In genomic region chr16:16988963-16989362, GRCh38 we compare ENCODE assay signal across 21 cellular contexts.
"Had no signal": no experiment of that assay in that cellular context is flagged by ENCODE, and none has a peak within 500 bp of the region (broad histone marks: within the 10 kb centered on the region; RNA-seq: fewer than 3 reads in every experiment).

No MANE protein-coding gene starts in this region.

- H3K9me3 Mint-ChIP-seq: immature natural killer cell had no signal

- H3K79me2 ChIP-seq: parathyroid adenoma had no signal

- H3K27me3 Mint-ChIP-seq: activated naive CD8-positive, alpha-beta T cell; naive thymus-derived CD4-positive, alpha-beta T cell had no signal

- H3K27me3 ChIP-seq: neutrophil, right lobe of liver, tibial artery had no signal

- H3K4me3 ChIP-seq: left ventricle myocardium inferior, right lobe of liver, smooth muscle cell, tibial artery had no signal

- ATAC-seq: esophagus mucosa; naive thymus-derived CD4-positive, alpha-beta T cell; right lobe of liver had no signal

- H3K27ac ChIP-seq: left ventricle myocardium inferior, neutrophil, parathyroid adenoma, right lobe of liver, tibial artery, WERI-Rb-1 had no signal

- H2AFZ ChIP-seq: parathyroid adenoma had no signal

- H3K36me3 ChIP-seq: left ventricle myocardium inferior, neutrophil, right lobe of liver, tibial artery, WERI-Rb-1 had no signal

- H3K4me2 ChIP-seq: smooth muscle cell had no signal

- DNase-seq: activated CD4-positive, alpha-beta T cell treated with anti-CD3 and anti-CD28 coated beads, Interleukin-2, amount 50 U/mL, for 4 hours; activated gamma-delta T cell treated with Interleukin-2 at 50 U/mL for 16 hours; cerebellar nuclear complex; effector CD4-positive, alpha-beta T cell; immature natural killer cell; kidney glomerular epithelial cell; left ventricle myocardium inferior; mammary epithelial cell; naive thymus-derived CD4-positive, alpha-beta T cell; right lobe of liver; stimulated activated CD4-positive, alpha-beta T cell treated with anti-CD3 and anti-CD28 coated beads, Interleukin-4, amount 100 ng/mL, for 1 hour; stimulated activated naive CD4-positive, alpha-beta T cell; substantia nigra; tibial artery; WERI-Rb-1 had no signal

- H3K27ac Mint-ChIP-seq: activated naive CD8-positive, alpha-beta T cell; activated T-helper 1 cell treated with anti-CD3 and anti-CD28 coated beads, Interleukin-12 subunit alpha, Interleukin-12 subunit beta, Interleukin-2, Interleukin-4 antibody, amounts not matched to agents 30 ng/mL and 10 ng/mL and 1 ng/mL, durations not matched to agents 14 hours and 24 hours and 36 hours had no signal

- H3K4me1 ChIP-seq: left ventricle myocardium inferior, parathyroid adenoma, right lobe of liver, tibial artery had no signal

- H3K4me3 Mint-ChIP-seq: activated naive CD8-positive, alpha-beta T cell; activated T-helper 1 cell treated with anti-CD3 and anti-CD28 coated beads, Interleukin-12 subunit alpha, Interleukin-12 subunit beta, Interleukin-2, Interleukin-4 antibody, amounts not matched to agents 30 ng/mL and 10 ng/mL and 1 ng/mL, durations not matched to agents 14 hours and 24 hours and 36 hours; immature natural killer cell; naive thymus-derived CD4-positive, alpha-beta T cell had no signal

- H3K9me3 ChIP-seq: neutrophil, right lobe of liver, tibial artery had no signal
